ENCODE assay signal across 9 cellular contexts in the genomic region with DNA sequence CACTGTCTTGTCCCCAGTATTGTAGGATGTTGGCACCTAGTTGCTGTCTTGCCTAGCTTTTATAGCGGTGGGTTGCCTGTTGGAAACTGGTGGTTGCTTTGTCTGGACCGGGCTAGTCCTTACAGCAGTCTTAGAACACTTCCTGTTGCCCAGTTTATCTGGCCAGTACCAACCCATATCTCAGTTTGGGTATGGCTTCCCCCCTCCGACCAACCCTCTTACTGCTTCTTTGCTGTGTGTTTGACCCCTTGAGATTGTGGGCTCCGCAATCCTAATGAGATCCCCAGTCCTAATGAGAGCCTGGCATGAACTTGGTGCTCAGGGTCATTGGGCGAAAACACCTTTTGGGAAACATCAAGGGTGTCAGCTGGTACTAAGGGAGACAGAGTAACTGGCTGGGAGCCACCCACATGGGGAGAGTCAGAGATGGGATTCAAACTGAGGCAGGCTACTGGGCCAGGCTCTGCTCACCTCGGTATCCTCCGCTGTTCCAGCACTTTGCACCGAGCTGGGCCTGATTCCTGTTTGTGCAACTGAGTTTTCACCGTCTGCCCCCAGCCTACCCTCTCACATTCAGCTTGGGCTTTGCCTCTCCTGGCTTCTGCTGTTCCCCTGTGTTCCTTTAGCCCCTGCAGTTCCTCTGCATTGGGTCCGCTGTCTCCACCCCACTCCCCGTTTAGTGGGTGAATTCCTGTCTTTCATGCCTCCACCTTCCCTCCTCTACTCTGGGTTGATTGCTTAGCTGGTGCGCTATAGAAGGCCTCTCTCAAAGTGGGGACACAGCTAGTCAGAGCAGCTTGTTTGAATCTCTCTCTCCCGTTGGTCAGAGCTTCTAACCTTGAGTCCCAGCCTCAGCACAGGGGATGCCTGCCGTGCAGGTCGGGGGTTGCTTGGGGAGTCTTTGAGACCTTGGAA. TPM values are rescaled to one million over a fixed set of nuclear protein-coding genes. Genes with fewer than 3 reads are reported as not detected.
DNase-seq lines count a peak whose midpoint lies in the region; ATAC-seq and TF ChIP-seq lines count a peak whose summit lies in the region.
"Had no signal": no experiment of that assay in that cellular context is flagged by ENCODE, and none has a peak within 500 bp of the region (broad histone marks: within the 10 kb centered on the region; RNA-seq: fewer than 3 reads in every experiment).

No MANE protein-coding gene starts in this region.

- no peak for TF ChIP-seq CTCF in liver (IDR thresholded peaks at IDR 0.05; ENCODE audit: low read depth, low read length, missing input control)

- H3K36me3 Mint-ChIP-seq in activated CD4-positive, alpha-beta T cell treated with anti-CD3 and anti-CD28 coated beads, Interleukin-2, amount 10 ng/mL, durations not matched to agents 7 days and 5 days (ENCODE audit: low read depth): no peaks in the 10 kb centered on the region
- peaks cover 13% of the 10 kb centered on the region for H3K36me3 Mint-ChIP-seq in activated T-helper 17 cell treated with anti-CD3 and anti-CD28 coated beads, Interleukin-2, amount 50 U/mL, for 72 hours (ENCODE audit: low read depth)

- H3K36me3 ChIP-seq in liver (ENCODE audit: control insufficient read depth in 4 of 4, insufficient read depth in 3 of 4, low read depth in 1 of 4, low read length in 3 of 4) (no peaks in the 10 kb centered on the region), subcutaneous abdominal adipose tissue (ENCODE audit: control insufficient read depth in 5 of 5, insufficient read depth in 5 of 5, low read length in 5 of 5) (no peaks in the 10 kb centered on the region)
- H3K36me3 ChIP-seq: BE2C had no signal

- peak overlapping the region; percentile 94 for H3K27ac Mint-ChIP-seq in activated CD4-positive, alpha-beta T cell treated with anti-CD3 and anti-CD28 coated beads, Interleukin-2, amount 10 ng/mL, durations not matched to agents 7 days and 5 days
- H3K27ac Mint-ChIP-seq in activated T-helper 17 cell treated with anti-CD3 and anti-CD28 coated beads, Interleukin-2, amount 50 U/mL, for 72 hours: peak overlapping the region; percentile 97

- H3K4me3 ChIP-seq in liver (ENCODE audit: low read depth in 1 of 3, low read length in 3 of 3): peak overlapping the region; percentile 77 to 88 (median 85)
- peak overlapping the region; percentile 61 to 89 (median 66) for H3K4me3 ChIP-seq in subcutaneous abdominal adipose tissue (ENCODE audit: low read depth in 1 of 5, low read length in 5 of 5)

- H3K4me1 ChIP-seq in liver (ENCODE audit: control insufficient read depth in 4 of 4, insufficient read depth in 4 of 4, low read length in 3 of 4): peaks cover 4 to 58% (median 38%) of the 10 kb centered on the region in 4 donors
- peaks cover 2 to 65% (median 30%) of the 10 kb centered on the region in 5 donors for H3K4me1 ChIP-seq in subcutaneous abdominal adipose tissue (ENCODE audit: control insufficient read depth in 5 of 5, insufficient read depth in 5 of 5, low read length in 5 of 5)

- H3K9ac ChIP-seq in liver (ENCODE audit: low read depth in 1 of 2, low read length in 2 of 2): peak overlapping the region; percentile 71 to 75
- peak overlapping the region in 4 of 5 donors; percentile 63 to 80 (median 69) for H3K9ac ChIP-seq in subcutaneous abdominal adipose tissue (ENCODE audit: low read length in 5 of 5)

- no peak for DNase-seq in activated CD4-positive, alpha-beta T cell treated with anti-CD3 and anti-CD28 coated beads, Interleukin-2, amount 10 ng/mL, durations not matched to agents 7 days and 5 days
- DNase-seq in activated CD4-positive, alpha-beta T cell treated with anti-CD3 and anti-CD28 coated beads for 1 hour: no peak
- DNase-seq in sciatic nerve (ENCODE audit: low spot score) (no peak), kidney tubule cell (ENCODE audit: low spot score) (no peak), NCI-H1417 (lab: John Stamatoyannopoulos, UW) (no peak)
- DNase-seq: BE2C had no signal

- ATAC-seq in activated T-helper 17 cell treated with anti-CD3 and anti-CD28 coated beads, Interleukin-2, amount 50 U/mL, for 72 hours (replicated peaks): no peak
- no peak for ATAC-seq in sciatic nerve

- peaks cover 63% of the 10 kb centered on the region for H3K4me1 Mint-ChIP-seq in activated CD4-positive, alpha-beta T cell treated with anti-CD3 and anti-CD28 coated beads, Interleukin-2, amount 10 ng/mL, durations not matched to agents 7 days and 5 days
- peaks cover 36% of the 10 kb centered on the region for H3K4me1 Mint-ChIP-seq in activated T-helper 17 cell treated with anti-CD3 and anti-CD28 coated beads, Interleukin-2, amount 50 U/mL, for 72 hours

- H3K27me3 ChIP-seq in liver (ENCODE audit: control insufficient read depth in 4 of 4, insufficient read depth in 4 of 4, low read length in 3 of 4): no peaks in the 10 kb centered on the region
- H3K27me3 ChIP-seq in subcutaneous abdominal adipose tissue (ENCODE audit: control insufficient read depth in 5 of 5, insufficient read depth in 4 of 5, low read length in 5 of 5): peaks cover 0 to 7% (median 5%) of the 10 kb centered on the region in 5 donors
- H3K27me3 ChIP-seq: BE2C had no signal

- 56% methylated on average over 15 of the region's 15 CpGs for WGBS in liver

- no peak for TF ChIP-seq RAD21 in liver (IDR thresholded peaks at IDR 0.05)

- no peaks in the 10 kb centered on the region for H3K9me3 Mint-ChIP-seq in activated CD4-positive, alpha-beta T cell treated with anti-CD3 and anti-CD28 coated beads, Interleukin-2, amount 10 ng/mL, durations not matched to agents 7 days and 5 days
- no peaks in the 10 kb centered on the region for H3K9me3 Mint-ChIP-seq in activated T-helper 17 cell treated with anti-CD3 and anti-CD28 coated beads, Interleukin-2, amount 50 U/mL, for 72 hours

- POLR2A ChIA-PET in activated CD4-positive, alpha-beta T cell treated with anti-CD3 and anti-CD28 coated beads, Interleukin-2, amount 10 ng/mL, durations not matched to agents 7 days and 5 days (lab: Charles Lee): no interaction called here

- intact Hi-C loops in sciatic nerve (cut with DNase I): loop anchor here (10.0 kb wide), 1 partner anchor 64 kb away; no protein-coding TSS in a partner anchor

- peak overlapping the region; percentile 91 for H3K4me3 Mint-ChIP-seq in activated CD4-positive, alpha-beta T cell treated with anti-CD3 and anti-CD28 coated beads, Interleukin-2, amount 10 ng/mL, durations not matched to agents 7 days and 5 days
- peak overlapping the region; percentile 95 for H3K4me3 Mint-ChIP-seq in activated T-helper 17 cell treated with anti-CD3 and anti-CD28 coated beads, Interleukin-2, amount 50 U/mL, for 72 hours

- H3K27me3 Mint-ChIP-seq in activated CD4-positive, alpha-beta T cell treated with anti-CD3 and anti-CD28 coated beads, Interleukin-2, amount 10 ng/mL, durations not matched to agents 7 days and 5 days: no peaks in the 10 kb centered on the region
- H3K27me3 Mint-ChIP-seq in activated T-helper 17 cell treated with anti-CD3 and anti-CD28 coated beads, Interleukin-2, amount 50 U/mL, for 72 hours: no peaks in the 10 kb centered on the region

- H3K27ac ChIP-seq in liver (ENCODE audit: low read depth in 1 of 2, low read length in 2 of 2) (peak overlapping the region; percentile 95 to 97), subcutaneous abdominal adipose tissue (ENCODE audit: low read depth, low read length) (no peak overlapping the region)

- H3K9me3 ChIP-seq in liver (ENCODE audit: control insufficient read depth in 4 of 4, low read length in 3 of 4) (no peaks in the 10 kb centered on the region), subcutaneous abdominal adipose tissue (ENCODE audit: control insufficient read depth in 5 of 5, low read length in 5 of 5) (no peaks in the 10 kb centered on the region)
- H3K9me3 ChIP-seq: BE2C had no signal

- CTCF ChIA-PET in activated CD4-positive, alpha-beta T cell treated with anti-CD3 and anti-CD28 coated beads, Interleukin-2, amount 10 ng/mL, durations not matched to agents 7 days and 5 days (lab: Charles Lee): interaction anchor here (0.5 to 2.8 kb wide), 13 partner anchors 10 to 252 kb away, joined by 3 to 15 read pairs (median 4); a partner anchor contains a TSS

TF ChIP-seq in liver, 16 proteins besides CTCF, POLR2A, EP300 and RAD21:
- peak in 1 of 2 donors; percentile 24 for TF ChIP-seq HNF4A (conservative IDR thresholded peaks at IDR 0.05)
- TF ChIP-seq RXRA (IDR thresholded peaks at IDR 0.05): no peak
- peak; percentile 8 for TF ChIP-seq YY1 (IDR thresholded peaks at IDR 0.05)

RNA-seq across cellular contexts. Expression of a gene that starts 1.6 kb away (rescaled TPM):
- 10 to 100 TPM; 50.1 to 50.2 TPM for total RNA-seq in activated CD4-positive, alpha-beta T cell treated with anti-CD3 and anti-CD28 coated beads, Interleukin-2, amount 10 ng/mL, durations not matched to agents 7 days and 5 days
- 10 to 100 TPM; 44.1 to 63.8 TPM for total RNA-seq in activated T-helper 17 cell treated with anti-CD3 and anti-CD28 coated beads, Interleukin-2, amount 50 U/mL, for 72 hours
- 10 to 100 TPM; 22.2 to 45.2 TPM for total RNA-seq in liver
- 10 to 100 TPM; 10.0 to 23.2 TPM for polyA plus RNA-seq in liver
- 68.2 TPM for total RNA-seq in sciatic nerve
